Comparison of ENCODE assay signal across 15 cellular contexts in the genomic region with DNA sequence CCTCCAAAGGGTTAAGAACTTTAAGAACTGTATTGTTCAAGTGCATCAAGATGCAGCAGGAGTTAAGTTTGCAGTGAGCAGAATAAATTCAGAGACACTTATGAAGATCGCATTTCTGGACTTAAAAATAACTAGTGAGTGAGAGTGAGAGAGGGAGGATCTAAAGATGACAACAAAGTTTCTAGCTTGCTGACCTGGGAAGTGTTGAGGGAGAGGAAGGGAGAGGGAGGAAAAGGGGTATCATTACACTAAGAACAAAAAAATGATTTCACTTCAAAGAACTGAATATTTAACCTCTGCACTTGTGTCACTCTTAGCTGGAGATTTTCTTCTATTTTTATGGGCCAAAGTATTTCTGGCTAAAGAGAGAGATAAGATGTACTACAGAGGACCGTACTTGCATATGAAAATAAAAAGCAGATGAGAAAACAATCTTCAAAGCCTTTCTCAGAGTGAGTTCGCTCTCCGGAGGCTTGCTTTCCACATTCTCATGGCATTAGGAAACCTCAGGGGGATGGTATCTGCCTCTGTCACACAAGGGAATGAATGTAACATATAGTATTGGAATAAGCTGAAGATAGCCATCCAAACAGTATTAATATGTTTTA.
A peak's percentile ranks its signal among the peaks of the same experiment; 100 is the strongest.
DNase-seq lines count a peak whose midpoint lies in the region; ATAC-seq, FAIRE-seq and TF ChIP-seq lines count a peak whose summit lies in the region.
"Had no signal": no experiment of that assay in that cellular context is flagged by ENCODE, and none has a peak within 500 bp of the region (broad histone marks: within the 10 kb centered on the region; RNA-seq: fewer than 3 reads in every experiment).

No MANE protein-coding gene starts in this region.

- H3K9me3 ChIP-seq in neural progenitor cell (ENCODE audit: low read depth) = peaks cover 8% of the 10 kb centered on the region
- H3K9me3 ChIP-seq: pancreas, tibial artery had no signal

- H3K27me3 ChIP-seq in neural progenitor cell = no peaks in the 10 kb centered on the region
- H3K27me3 ChIP-seq: pancreas, tibial artery had no signal

- peaks cover 7% of the 10 kb centered on the region for H3K27me3 Mint-ChIP-seq in neural progenitor cell (ENCODE audit: insufficient read depth, low read depth)

- no peaks in the 10 kb centered on the region for H4K20me1 ChIP-seq in neural progenitor cell (ENCODE audit: low read depth)

- H3K27ac Mint-ChIP-seq in neural progenitor cell = peak overlapping the region; percentile 80

- no peak overlapping the region for H3K4me3 Mint-ChIP-seq in neural progenitor cell

- no peak for ATAC-seq in HG03521 (IDR thresholded peaks at IDR 0.05; ENCODE audit: unreplicated experiment)
- ATAC-seq: GM12878 had no signal

- H3K36me3 ChIP-seq in neural progenitor cell = no peaks in the 10 kb centered on the region
- H3K36me3 ChIP-seq: pancreas, tibial artery had no signal

- H3K9ac ChIP-seq in neural progenitor cell = no peak overlapping the region

- H3K36me3 Mint-ChIP-seq in neural progenitor cell = no peaks in the 10 kb centered on the region

- H3K4me3 ChIP-seq in AG10803 (ENCODE audit: low read length) (no peak overlapping the region), fibroblast of the aortic adventitia (ENCODE audit: low read depth, low read length) (no peak overlapping the region), neural progenitor cell (no peak overlapping the region)
- H3K4me3 ChIP-seq: GM12878, pancreas, SK-N-MC, tibial artery had no signal

- no peak for TF ChIP-seq CTCF in AG10803 (conservative IDR thresholded peaks at IDR 0.05; ENCODE audit: low read length)
- no peak for TF ChIP-seq CTCF in fibroblast of the aortic adventitia (IDR thresholded peaks at IDR 0.05; ENCODE audit: insufficient read depth, low read length)
- no peak for TF ChIP-seq CTCF in neural progenitor cell (IDR thresholded peaks at IDR 0.05)

- H3K4me1 ChIP-seq in neural progenitor cell = peaks cover 9% of the 10 kb centered on the region
- H3K4me1 ChIP-seq: pancreas had no signal

- H3K9me3 Mint-ChIP-seq in neural progenitor cell = peaks cover 6% of the 10 kb centered on the region

- no peaks in the 10 kb centered on the region for H3K79me2 ChIP-seq in neural progenitor cell (ENCODE audit: low read depth)

- no peak overlapping the region for H3K27ac ChIP-seq in neural progenitor cell
- H3K27ac ChIP-seq: pancreas, SK-N-MC had no signal

- H3F3A ChIP-seq in neural progenitor cell (ENCODE audit: low read depth) = no peaks in the 10 kb centered on the region

- H3K4me2 ChIP-seq in neural progenitor cell = no peak overlapping the region

- no peak overlapping the region for H2AFZ ChIP-seq in neural progenitor cell (replicated peaks)

- FAIRE-seq in RCC 7860 (lab: Jason Lieb, UNC) = no peak
- FAIRE-seq: GM12878, pancreas had no signal

- H3K4me1 Mint-ChIP-seq in neural progenitor cell = peaks cover 24% of the 10 kb centered on the region

- DNase-seq in AG10803 (ENCODE audit: low read depth) (peak; percentile 53), amniotic epithelial cell (ENCODE audit: low read depth) (peak; percentile 78), fibroblast of the aortic adventitia (ENCODE audit: low read depth) (peak; percentile 78), neural progenitor cell (ENCODE audit: low spot score) (no peak), hypothalamus (lab: John Stamatoyannopoulos, UW) (no peak), RCC 7860 (ENCODE audit: low spot score) (no peak)
- no peak for DNase-seq in activated CD4-positive, alpha-beta T cell treated with anti-CD3 and anti-CD28 coated beads, Interleukin-2, amount 50 U/mL, for 1 hour
- DNase-seq: activated naive CD4-positive, alpha-beta T cell treated with Interleukin-2 at 50 U/mL for 16 hours; mesendoderm; NCI-H2227 treated with DMSO at 0.1 percent for 48 hours; pancreas; tibial artery had no signal

Comparison
In these comparisons a context has a peak if more than half of its experiments do, and no peak if none do; other contexts are left out.
1. DNase-seq: peak in AG10803 (single experiment), amniotic epithelial cell (single experiment) and fibroblast of the aortic adventitia (single experiment); none in neural progenitor cell (single experiment), hypothalamus (0 of 51), activated CD4-positive, alpha-beta T cell treated with anti-CD3 and anti-CD28 coated beads, Interleukin-2, amount 50 U/mL, for 1 hour (single experiment) and RCC 7860 (single experiment).